In the genomic region with DNA sequence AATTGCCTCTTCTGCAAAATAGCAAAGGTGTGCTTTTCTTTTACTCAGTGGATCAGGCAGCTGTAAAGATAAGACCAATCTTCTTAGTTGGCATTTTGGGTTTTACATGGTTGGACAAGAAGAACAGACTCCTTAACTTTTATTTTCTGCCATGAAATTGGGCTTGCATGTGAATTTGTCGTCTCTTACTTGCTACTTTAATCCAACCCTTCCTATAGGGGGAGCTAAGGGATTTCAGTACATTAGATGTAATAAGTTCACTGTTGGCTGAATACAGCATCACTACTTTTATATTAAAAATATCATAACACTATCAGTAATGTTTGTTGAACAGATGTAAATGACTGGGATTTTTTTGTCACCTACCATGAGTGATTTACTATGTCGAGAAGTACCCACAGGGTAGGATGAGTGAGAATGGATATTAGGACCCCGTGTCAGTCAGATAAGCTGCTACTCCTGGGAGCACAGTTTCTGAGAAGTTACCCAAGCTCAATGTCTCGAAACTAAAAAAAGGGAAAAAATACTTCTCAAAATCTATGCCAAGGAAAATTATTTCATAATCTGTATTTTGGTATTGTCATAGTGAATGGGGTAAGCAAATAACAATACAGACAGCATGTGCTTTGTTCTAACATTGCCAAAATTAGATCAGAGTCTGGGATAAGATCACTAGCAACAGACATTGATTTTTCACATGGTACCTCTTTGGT, we compare ENCODE assay signal across 8 cellular contexts.
DNase-seq lines count a peak whose midpoint lies in the region; ATAC-seq and TF ChIP-seq lines count a peak whose summit lies in the region.

No MANE protein-coding gene starts in this region.

- H3K9me3 ChIP-seq in OCI-LY3 (ENCODE audit: insufficient read depth, low read length) (no peaks in the 10 kb centered on the region), thoracic aorta (no peaks in the 10 kb centered on the region)

- H3K27ac ChIP-seq in OCI-LY3 (ENCODE audit: low read length) (peak overlapping the region; percentile 63), thoracic aorta (peak overlapping the region in 1 of 2 donors; percentile 1)

- H3K27me3 ChIP-seq in OCI-LY3 (ENCODE audit: low read depth, low read length) (no peaks in the 10 kb centered on the region), thoracic aorta (replicated peaks; ENCODE audit: insufficient read depth) (no peaks in the 10 kb centered on the region)

- peaks cover 36% of the 10 kb centered on the region for H3K4me1 ChIP-seq in OCI-LY3 (ENCODE audit: low read length)
- H3K4me1 ChIP-seq in thoracic aorta (ENCODE audit: control insufficient read depth in 1 of 2, low read depth in 2 of 2): peaks cover 5 to 17% of the 10 kb centered on the region in 2 donors

- TF ChIP-seq CTCF in OCI-LY3 (IDR thresholded peaks at IDR 0.05; ENCODE audit: low read depth, low read length): peak; percentile 68
- TF ChIP-seq CTCF in thoracic aorta (IDR thresholded peaks at IDR 0.05): no peak

- peak overlapping the region; percentile 36; the same call in 1 of the 2 replicates for H3K4me3 ChIP-seq in OCI-LY3 (ENCODE audit: low read length)
- H3K4me3 ChIP-seq in thoracic aorta: no peak overlapping the region

- ATAC-seq in thoracic aorta (ENCODE audit: insufficient number of reproducible peaks, low FRiP score, low read depth): peak; percentile 48
- ATAC-seq in esophagus mucosa: no peak

- H3K79me2 ChIP-seq in OCI-LY3 (ENCODE audit: low read length): no peaks in the 10 kb centered on the region

- peak overlapping the region; percentile 49 for H3K9ac ChIP-seq in OCI-LY3 (ENCODE audit: low read length)

- DNase-seq in NCI-H748 (lab: John Stamatoyannopoulos, UW; ENCODE audit: unreplicated experiment): peak; percentile 28
- no peak for DNase-seq in NCI-H748 treated with DMSO at 0.1 percent for 48 hours (lab: John Stamatoyannopoulos, UW)
- peak; percentile 35 for DNase-seq in fibroblast of the conjunctiva (ENCODE audit: low read depth)
- no peak for DNase-seq in thoracic aorta (ENCODE audit: low spot score)
- DNase-seq in NCI-H2107 treated with DMSO at 0.1 percent for 48 hours (lab: John Stamatoyannopoulos, UW; ENCODE audit: unreplicated experiment): no peak
- DNase-seq in stimulated activated CD4-positive, alpha-beta T cell treated with anti-CD3 and anti-CD28 coated beads, Interleukin-4, amount 100 ng/mL, for 24 hours: no peak

- peak overlapping the region; percentile 52 for H3K4me2 ChIP-seq in OCI-LY3 (ENCODE audit: low read length)

- H2AFZ ChIP-seq in OCI-LY3 (ENCODE audit: low read depth, low read length): peak overlapping the region; percentile 61

- H3K36me3 ChIP-seq in OCI-LY3 (replicated peaks; ENCODE audit: low read depth, low read length) (no peaks in the 10 kb centered on the region), thoracic aorta (no peaks in the 10 kb centered on the region)

- no peaks in the 10 kb centered on the region for H4K20me1 ChIP-seq in OCI-LY3 (ENCODE audit: insufficient read depth, low read length)

Comparison
In these comparisons a context has a peak if more than half of its experiments do, and no peak if none do; other contexts are left out.
1. DNase-seq: peak in NCI-H748 (single experiment) and fibroblast of the conjunctiva (single experiment); none in NCI-H748 treated with DMSO at 0.1 percent for 48 hours (single experiment), thoracic aorta (single experiment), NCI-H2107 treated with DMSO at 0.1 percent for 48 hours (single experiment) and stimulated activated CD4-positive, alpha-beta T cell treated with anti-CD3 and anti-CD28 coated beads, Interleukin-4, amount 100 ng/mL, for 24 hours (single experiment).